ENCODE assay signal across 8 cellular contexts in the genomic region with DNA sequence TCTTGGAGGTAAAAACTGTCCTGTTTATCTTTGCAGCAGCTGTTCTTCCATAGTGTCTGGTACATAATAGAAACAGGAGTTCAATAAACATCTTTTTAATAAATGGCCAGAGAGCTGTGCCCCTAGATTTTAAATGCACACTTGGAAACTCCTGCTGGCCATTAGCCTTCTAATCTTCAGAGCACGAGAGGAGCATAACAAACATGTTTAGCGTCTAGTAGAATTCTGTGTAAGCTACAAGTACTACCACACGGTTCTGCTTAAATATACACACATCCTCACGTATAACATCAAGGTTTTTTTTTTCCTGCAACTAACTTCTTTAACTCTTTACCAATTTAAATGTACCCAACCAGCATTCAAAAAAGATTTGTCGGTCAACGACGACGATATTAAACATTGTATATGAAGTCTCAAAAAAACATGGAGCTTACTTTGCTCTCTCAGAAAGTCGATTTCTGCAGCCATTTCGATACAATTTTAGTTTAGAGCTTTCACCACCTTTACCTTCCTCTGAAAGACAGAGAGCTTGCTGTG. TPM values are rescaled to one million over a fixed set of nuclear protein-coding genes. Genes with fewer than 3 reads are reported as not detected.
DNase-seq lines count a peak whose midpoint lies in the region; TF ChIP-seq lines count a peak whose summit lies in the region.

No MANE protein-coding gene starts in this region.

- no peak overlapping the region for H2BK15ac ChIP-seq in mesendoderm (replicated peaks; ENCODE audit: low read depth)

- H3K23ac ChIP-seq in mesendoderm (ENCODE audit: low read length), result no peak overlapping the region

- no peaks in the 10 kb centered on the region for H3K9me3 ChIP-seq in AG04450 (ENCODE audit: control insufficient read depth, insufficient read depth, low read length)

- H2AFZ ChIP-seq in KMS-11 (ENCODE audit: low read depth), result peak overlapping the region; percentile 91

- H3K4me1 ChIP-seq in KMS-11 (ENCODE audit: low read depth, poor library complexity, severe bottlenecking), result peaks cover 36% of the 10 kb centered on the region
- peaks cover 2% of the 10 kb centered on the region for H3K4me1 ChIP-seq in mesendoderm (ENCODE audit: control insufficient read depth, low read depth, low read length)

- H3K9ac ChIP-seq in KMS-11 (peak overlapping the region; percentile 94), mesendoderm (ENCODE audit: low read length) (peak overlapping the region; percentile 91)

- H3K56ac ChIP-seq in mesendoderm (ENCODE audit: low read length), result peak overlapping the region; percentile 94

- POLR2A ChIA-PET in AG04450 (lab: Yijun Ruan, JAX), result interaction anchor here (0.6 to 1.3 kb wide), 5 partner anchors 29 to 783 kb away, joined by 3 to 4 read pairs (median 3); no protein-coding TSS in a partner anchor

- no peak overlapping the region for H4K5ac ChIP-seq in mesendoderm (ENCODE audit: low read length)

- H3K4me2 ChIP-seq in KMS-11, result peak overlapping the region; percentile 84
- H3K4me2 ChIP-seq in mesendoderm (ENCODE audit: low read length), result peak overlapping the region; percentile 55

- WGBS in mesendoderm (ENCODE audit: extremely low coverage, insufficient coverage, low lambda C conversion rate), result no CpG with 5 or more reads among the region's 10 CpGs

- H3K4me3 ChIP-seq in AG04450 (ENCODE audit: low read depth, low read length) (peak overlapping the region; percentile 83), KMS-11 (IDR thresholded peaks at IDR 0.05; ENCODE audit: insufficient read depth, low read depth, low read length) (peak overlapping the region; percentile 35), mesendoderm (ENCODE audit: low read length) (peak overlapping the region; percentile 80)

- H2BK120ac ChIP-seq in mesendoderm (ENCODE audit: low read depth, low read length), result no peak overlapping the region

- H3K79me2 ChIP-seq in KMS-11 (ENCODE audit: insufficient read depth, low read depth) (peaks cover 53% of the 10 kb centered on the region), mesendoderm (ENCODE audit: control insufficient read depth, insufficient read depth, low read length) (peaks cover 5% of the 10 kb centered on the region)

- DNase-seq in AG04450 (ENCODE audit: low read depth, low spot score) (no peak), mesendoderm (no peak), SIG-M5 treated with dmso at 0.1 percent for 504 hours (lab: John Stamatoyannopoulos, UW; ENCODE audit: unreplicated experiment) (no peak), glomerular visceral epithelial cell (ENCODE audit: extremely low spot score) (no peak)
- no peak for DNase-seq in activated CD8-positive, alpha-beta memory T cell treated with anti-CD3 and anti-CD28 coated beads, Interleukin-2, amount 50 U/mL, for 4 hours
- DNase-seq in NK-92 treated with Interleukin-12 subunit alpha and Interleukin-12 subunit beta, amount 100 ng/mL, for 24 hours (lab: John Stamatoyannopoulos, UW), result no peak

- H2AK5ac ChIP-seq in mesendoderm (ENCODE audit: low read length), result no peak overlapping the region

- H3K27ac ChIP-seq in AG04450 (ENCODE audit: low read depth, low read length), result peak overlapping the region; percentile 98
- H3K27ac ChIP-seq in KMS-11, result peak overlapping the region; percentile 96
- H3K27ac ChIP-seq in cingulate gyrus (ENCODE audit: low read depth, low read length), result peak overlapping the region; percentile 90
- peak overlapping the region; percentile 65 for H3K27ac ChIP-seq in mesendoderm (ENCODE audit: low read depth, low read length)

- no peak overlapping the region for H2BK5ac ChIP-seq in mesendoderm (ENCODE audit: low read length)

- no peaks in the 10 kb centered on the region for H3K36me3 ChIP-seq in KMS-11 (ENCODE audit: insufficient read depth)
- H3K36me3 ChIP-seq in mesendoderm (ENCODE audit: control insufficient read depth, insufficient read depth, low read length), result no peaks in the 10 kb centered on the region

- 0 out of 2 replicates have a peak, but pooled peaks have one; percentile 14 for TF ChIP-seq CTCF in AG04450 (IDR thresholded peaks at IDR 0.05; ENCODE audit: low read depth, low read length)
- TF ChIP-seq CTCF in KMS-11 (conservative IDR thresholded peaks at IDR 0.05; ENCODE audit: low read depth, low read length), result no peak

- no peak overlapping the region for H4K8ac ChIP-seq in mesendoderm (ENCODE audit: low read depth, low read length)

- CTCF ChIA-PET in AG04450 (lab: Charles Lee), result interaction anchor here (0.5 to 1.5 kb wide), 3 partner anchors 74 to 1460 kb away, joined by 3 to 4 read pairs (median 3); partner anchors contain the start of gene INTU

- no peaks in the 10 kb centered on the region for H4K20me1 ChIP-seq in KMS-11 (ENCODE audit: insufficient read depth)

- no peak overlapping the region for H3K18ac ChIP-seq in mesendoderm (ENCODE audit: low read length)

- H3K4ac ChIP-seq in mesendoderm (ENCODE audit: low read depth, low read length), result peak overlapping the region; percentile 78

- H3K27me3 ChIP-seq in AG04450 (ENCODE audit: control insufficient read depth, insufficient read depth, low read length) (no peaks in the 10 kb centered on the region), KMS-11 (ENCODE audit: insufficient read depth, low read depth) (no peaks in the 10 kb centered on the region), mesendoderm (ENCODE audit: insufficient read depth, low read length, poor library complexity) (no peaks in the 10 kb centered on the region)

- peaks cover 2% of the 10 kb centered on the region for H3K79me1 ChIP-seq in mesendoderm (ENCODE audit: low read length)

RNA-seq across cellular contexts. Expression of gene SCLT1, which starts 0.6 kb away (rescaled TPM):
- polyA plus RNA-seq in AG04450 (2011; rRNA removed), result 4.8 and 7.5 TPM in 2 replicates
- 6.9 and 10.4 TPM in 2 replicates for polyA minus RNA-seq in AG04450 (2011; rRNA and poly(A)+ RNA removed)
- polyA plus RNA-seq in mesendoderm (2013, experiment 1 of 2), result 10.5 TPM
- 10.9 TPM for polyA plus RNA-seq in mesendoderm (2013, experiment 2 of 2)

RNA-seq across cellular contexts. Expression of gene C4orf33, which starts 3.2 kb away (rescaled TPM):
- polyA plus RNA-seq in AG04450 (2011; rRNA removed), result 7.3 and 11.9 TPM in 2 replicates
- polyA minus RNA-seq in AG04450 (2011; rRNA and poly(A)+ RNA removed), result 3.0 and 5.5 TPM in 2 replicates
- polyA plus RNA-seq in mesendoderm (2013, experiment 1 of 2), result 3.7 TPM
- 3.9 TPM for polyA plus RNA-seq in mesendoderm (2013, experiment 2 of 2)
